Comparison of ENCODE assay signal across 27 cellular contexts in the genomic region with DNA sequence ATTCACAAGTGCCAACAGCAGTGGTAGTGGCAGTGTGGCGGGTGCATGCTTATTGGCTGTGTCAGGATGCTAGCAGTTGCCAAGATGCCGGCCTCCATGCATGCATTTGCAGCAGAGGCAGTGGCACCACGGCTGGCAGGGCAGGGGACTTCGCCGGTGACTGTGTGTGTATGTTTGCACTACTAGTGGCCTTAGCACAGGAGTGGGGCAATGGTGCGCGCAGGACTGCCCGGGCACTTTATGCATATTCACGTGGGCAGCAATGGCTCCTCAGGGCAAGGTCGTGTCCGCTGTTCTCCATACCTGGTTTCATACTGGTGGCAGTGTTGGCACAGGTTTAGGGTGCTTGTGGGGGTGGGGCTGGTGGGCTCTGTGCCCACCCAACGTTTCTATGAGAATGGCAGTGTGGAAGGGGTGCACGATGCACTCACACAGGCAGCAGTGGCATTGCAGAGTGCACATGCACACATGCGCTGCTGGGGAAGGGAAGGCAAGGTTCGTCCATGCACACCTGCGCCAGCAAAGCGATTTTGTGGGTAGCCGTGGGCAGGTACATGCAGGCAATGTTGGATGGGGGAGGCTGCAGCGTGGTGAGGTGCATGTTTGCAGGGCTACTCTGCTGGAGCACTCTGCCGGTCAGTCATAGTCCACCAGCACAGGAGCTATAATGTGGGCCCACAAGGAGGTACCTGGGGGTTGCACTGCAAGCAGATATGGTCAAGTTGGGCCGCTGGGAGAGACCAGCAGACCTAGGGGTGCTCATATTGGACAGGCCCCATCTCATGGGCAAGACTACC.
"Had no signal": no experiment of that assay in that cellular context is flagged by ENCODE, and none has a peak within 500 bp of the region (broad histone marks: within the 10 kb centered on the region; RNA-seq: fewer than 3 reads in every experiment).

No MANE protein-coding gene starts in this region.

- H3K4me2 ChIP-seq: smooth muscle cell had no signal

- ATAC-seq: heart right ventricle; left colon; natural killer cell; psoas muscle; stimulated activated effector memory CD8-positive, alpha-beta T cell treated with anti-CD3 and anti-CD28 coated beads, Interleukin-12 subunit alpha, Interleukin-12 subunit beta, amount 100 ng/mL, for 72 hours had no signal

- H3K27ac Mint-ChIP-seq: dendritic cell treated with granulocyte-macrophage colony-stimulating factor and Interleukin-4, amounts not matched to agents 40 ng/mL and 50 ng/mL, for 4 days; memory B cell; natural killer cell; stimulated activated effector memory CD8-positive, alpha-beta T cell treated with anti-CD3 and anti-CD28 coated beads, Interleukin-12 subunit alpha, Interleukin-12 subunit beta, amount 100 ng/mL, for 72 hours; type B pancreatic cell had no signal

- H3K36me3 ChIP-seq: colonic mucosa, esophagus squamous epithelium, heart right ventricle, left ventricle myocardium inferior, lower lobe of right lung, neutrophil, right lobe of liver, stomach, thyroid gland had no signal

- H3K27ac ChIP-seq: colonic mucosa, esophagus squamous epithelium, heart right ventricle, left ventricle myocardium inferior, lower lobe of right lung, neutrophil, psoas muscle, right lobe of liver, stomach, thyroid gland had no signal

- H3K4me3 Mint-ChIP-seq: dendritic cell treated with granulocyte-macrophage colony-stimulating factor and Interleukin-4, amounts not matched to agents 40 ng/mL and 50 ng/mL, for 4 days; memory B cell; natural killer cell; stimulated activated effector memory CD8-positive, alpha-beta T cell treated with anti-CD3 and anti-CD28 coated beads, Interleukin-12 subunit alpha, Interleukin-12 subunit beta, amount 100 ng/mL, for 72 hours; type B pancreatic cell had no signal

- H3K4me1 Mint-ChIP-seq: memory B cell; natural killer cell; stimulated activated effector memory CD8-positive, alpha-beta T cell treated with anti-CD3 and anti-CD28 coated beads, Interleukin-12 subunit alpha, Interleukin-12 subunit beta, amount 100 ng/mL, for 72 hours had no signal

- H3K4me3 ChIP-seq: colonic mucosa, esophagus squamous epithelium, heart right ventricle, left ventricle myocardium inferior, lower lobe of right lung, psoas muscle, right lobe of liver, smooth muscle cell, stomach, thyroid gland had no signal

- H3K27me3 Mint-ChIP-seq: dendritic cell treated with granulocyte-macrophage colony-stimulating factor and Interleukin-4, amounts not matched to agents 40 ng/mL and 50 ng/mL, for 4 days; memory B cell; type B pancreatic cell had no signal

- FAIRE-seq: endothelial cell of umbilical vein, islet of Langerhans had no signal

- H3K9me3 ChIP-seq: colonic mucosa, esophagus squamous epithelium, lower lobe of right lung, neutrophil, psoas muscle, right lobe of liver, thyroid gland had no signal

- H3K4me1 ChIP-seq: colonic mucosa, esophagus squamous epithelium, heart right ventricle, left ventricle myocardium inferior, lower lobe of right lung, psoas muscle, right lobe of liver, stomach, thyroid gland had no signal

- DNase-seq: colonic mucosa; effector memory CD4-positive, alpha-beta T cell; esophagus squamous epithelium; foreskin melanocyte; glutamatergic neuron; heart right ventricle; hippocampal formation; kidney glomerular epithelial cell; left colon; left ventricle myocardium inferior; lower lobe of right lung; natural killer cell; psoas muscle; stimulated activated CD4-positive, alpha-beta T cell treated with anti-CD3 and anti-CD28 coated beads, Interleukin-2, amount 100 ng/mL, for 24 hours; stimulated activated CD4-positive, alpha-beta T cell treated with anti-CD3 and anti-CD28 coated beads, Interleukin-4, amount 100 ng/mL, for 24 hours; stimulated activated naive CD4-positive, alpha-beta T cell treated with Interleukin-2 at 50 U/mL for 16 hours; stomach; thyroid gland had no signal

- H3K27me3 ChIP-seq: colonic mucosa, esophagus squamous epithelium, heart right ventricle, neutrophil, right lobe of liver, stomach, thyroid gland had no signal

- H3K36me3 Mint-ChIP-seq: memory B cell; natural killer cell; stimulated activated effector memory CD8-positive, alpha-beta T cell treated with anti-CD3 and anti-CD28 coated beads, Interleukin-12 subunit alpha, Interleukin-12 subunit beta, amount 100 ng/mL, for 72 hours; type B pancreatic cell had no signal

- H3K9me3 Mint-ChIP-seq: type B pancreatic cell had no signal
